In genomic region chr1:41359211-41360073, GRCh38 we compare ENCODE assay signal across 11 cellular contexts. TPM values are rescaled to one million over a fixed set of nuclear protein-coding genes. Genes with fewer than 3 reads are reported as not detected.
DNase-seq lines count a peak whose midpoint lies in the region; ATAC-seq and TF ChIP-seq lines count a peak whose summit lies in the region.
"Had no signal": no experiment of that assay in that cellular context is flagged by ENCODE, and none has a peak within 500 bp of the region (broad histone marks: within the 10 kb centered on the region; RNA-seq: fewer than 3 reads in every experiment).

No MANE protein-coding gene starts in this region.

- intact Hi-C loops in adrenal gland (cut with DNase I) = no loop called here
- intact Hi-C loops in testis (cut with DNase I; ENCODE audit: low total_unique reads) = no loop called here

- H3K36me3 ChIP-seq in adrenal gland (replicated peaks in 1 of 2) (no peaks in the 10 kb centered on the region), testis (ENCODE audit: low read depth, missing control alignments) (no peaks in the 10 kb centered on the region)

- 78 to 88% (median 84%) methylated on average over 4 to 10 of the region's 10 CpGs for WGBS in adrenal gland, 4 donors
- 81 to 87% methylated on average over 9 to 10 of the region's 10 CpGs for WGBS in testis, 2 donors

- H3K4me3 ChIP-seq in adrenal gland = no peak overlapping the region
- no peak overlapping the region for H3K4me3 ChIP-seq in testis
- H3K4me3 ChIP-seq: mucosa of descending colon had no signal

- in situ Hi-C loops in G401 (cut with HindIII; ENCODE audit: low sequenced_read_pairs) = no loop called here

- TF ChIP-seq POLR2A in adrenal gland (IDR thresholded peaks at IDR 0.05) = no peak
- TF ChIP-seq POLR2A in testis (IDR thresholded peaks at IDR 0.05) = no peak

- H3K27ac ChIP-seq in adrenal gland (no peak overlapping the region), testis (no peak overlapping the region)

- no peak for ATAC-seq in left lobe of liver
- no peak for ATAC-seq in GM18517 (IDR thresholded peaks at IDR 0.05; ENCODE audit: unreplicated experiment)
- ATAC-seq: activated CD4-positive, CD25-positive, alpha-beta regulatory T cell treated with anti-CD3 and anti-CD28 coated beads, Interleukin-2, amount 50 U/mL, for 24 hours had no signal

- TF ChIP-seq CTCF in adrenal gland (IDR thresholded peaks at IDR 0.05) (no peak), testis (IDR thresholded peaks at IDR 0.05) (no peak)

- H3K27me3 ChIP-seq in adrenal gland = no peaks in the 10 kb centered on the region
- no peaks in the 10 kb centered on the region for H3K27me3 ChIP-seq in testis

- H3K9me3 ChIP-seq in adrenal gland (replicated peaks in 1 of 3) (no peaks in the 10 kb centered on the region), testis (no peaks in the 10 kb centered on the region)
- H3K9me3 ChIP-seq: mucosa of descending colon had no signal

- H3K4me1 ChIP-seq in adrenal gland (replicated peaks in 1 of 2) (peaks cover 12 to 13% of the 10 kb centered on the region in 2 donors), testis (peaks cover 8% of the 10 kb centered on the region)

- DNase-seq in activated CD8-positive, alpha-beta memory T cell treated with anti-CD3 and anti-CD28 coated beads for 24 hours = peak; percentile 53
- DNase-seq in activated CD8-positive, alpha-beta memory T cell treated with anti-CD3 and anti-CD28 coated beads, Interleukin-2, amount 50 U/mL, for 4 hours = no peak
- peak in 6 of 7 donors; percentile 32 to 73 (median 56) for DNase-seq in adrenal gland
- DNase-seq in left lobe of liver (ENCODE audit: low spot score) = peak; percentile 42
- peak; percentile 12 for DNase-seq in testis
- no peak for DNase-seq in SHP77 treated with DMSO at 0.1 percent for 48 hours (lab: John Stamatoyannopoulos, UW)
- no peak for DNase-seq in G401 (ENCODE audit: low spot score)
- DNase-seq: ACHN had no signal

RNA-seq across cellular contexts. Expression of gene FOXO6, which starts 1.8 kb away (rescaled TPM):
- total RNA-seq in adrenal gland (1 to 10 TPM in 5 of 8 donors, under 1 TPM in 2, not detected in 1; 0.22 to 3.9 (median 1.2) TPM), left lobe of liver (0.38 TPM), testis (1 to 10 TPM; 3.8 to 4.5 TPM)
- polyA plus RNA-seq in adrenal gland (1 to 10 TPM in 2 of 3 donors, under 1 TPM in 1; 0.51 to 7.0 (median 2.8) TPM), testis (ENCODE audit: insufficient read depth, low read depth, low replicate concordance) (2.4 TPM)
- 0.51 and 1.5 TPM in 2 replicates for total RNA-seq in G401 (2014; rRNA removed; shearing (Covaris generic))

Comparison
In these comparisons a context has a peak if more than half of its experiments do, and no peak if none do; other contexts are left out.
1. DNase-seq: peak in activated CD8-positive, alpha-beta memory T cell treated with anti-CD3 and anti-CD28 coated beads for 24 hours (single experiment), adrenal gland (6 of 7), left lobe of liver (single experiment) and testis (single experiment); none in activated CD8-positive, alpha-beta memory T cell treated with anti-CD3 and anti-CD28 coated beads, Interleukin-2, amount 50 U/mL, for 4 hours (single experiment), SHP77 treated with DMSO at 0.1 percent for 48 hours (single experiment) and G401 (single experiment).